Comparison of ENCODE assay signal across 20 cellular contexts in the genomic region with DNA sequence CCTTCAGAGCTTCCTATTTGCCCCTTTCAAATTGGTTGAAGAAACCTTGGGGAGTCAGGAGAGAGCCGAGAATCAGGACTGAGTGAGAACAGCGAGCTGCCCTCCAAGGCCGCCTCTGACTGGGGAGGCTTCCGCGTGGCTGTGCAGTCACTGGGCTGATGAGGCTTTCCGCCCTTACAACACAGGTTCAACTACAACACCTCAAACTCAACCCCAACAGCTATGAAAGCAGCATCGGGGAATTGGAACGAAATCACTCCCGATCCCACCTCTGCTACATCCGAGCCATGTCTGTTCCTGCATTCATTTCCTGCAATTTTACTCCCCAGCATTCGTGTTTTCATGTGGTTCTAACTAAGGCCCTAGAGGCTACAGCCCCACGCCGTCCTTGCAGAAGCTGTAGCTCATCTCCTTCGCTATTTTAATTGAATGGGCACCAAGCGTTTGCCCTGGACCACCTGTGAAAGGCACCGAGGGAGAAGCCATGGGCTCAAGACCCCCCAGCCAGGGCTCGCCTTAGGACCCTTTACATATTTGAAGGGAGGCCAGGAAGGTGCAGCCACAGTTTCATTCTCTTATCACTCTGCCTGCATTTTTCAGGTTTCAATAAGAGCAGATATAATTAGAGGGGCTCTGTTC. TPM values are rescaled to one million over a fixed set of nuclear protein-coding genes. Genes with fewer than 3 reads are reported as not detected.
A peak's percentile ranks its signal among the peaks of the same experiment; 100 is the strongest.
DNase-seq lines count a peak whose midpoint lies in the region; ATAC-seq and TF ChIP-seq lines count a peak whose summit lies in the region.
"Had no signal": no experiment of that assay in that cellular context is flagged by ENCODE, and none has a peak within 500 bp of the region (broad histone marks: within the 10 kb centered on the region; RNA-seq: fewer than 3 reads in every experiment).

No MANE protein-coding gene starts in this region.

- H3K9me3 ChIP-seq in OCI-LY1 (ENCODE audit: low read length), result no peaks in the 10 kb centered on the region
- H3K9me3 ChIP-seq: Caco-2, gastroesophageal sphincter, right lobe of liver, thyroid gland had no signal

- H2AFZ ChIP-seq in OCI-LY1 (ENCODE audit: low read length), result no peak overlapping the region

- H3K4me2 ChIP-seq in OCI-LY1 (ENCODE audit: low read length), result no peak overlapping the region

- H3K36me3 ChIP-seq in OCI-LY1 (ENCODE audit: insufficient read depth, low read length), result no peaks in the 10 kb centered on the region
- H3K36me3 ChIP-seq: gastroesophageal sphincter, right lobe of liver, thyroid gland had no signal

- H4K20me1 ChIP-seq in OCI-LY1 (ENCODE audit: insufficient read depth, low read length), result no peaks in the 10 kb centered on the region

- H3K36me3 Mint-ChIP-seq in chondrocyte (ENCODE audit: low read depth), result no peaks in the 10 kb centered on the region

- H3K4me3 Mint-ChIP-seq in chondrocyte (ENCODE audit: unreplicated experiment), result no peak overlapping the region
- H3K4me3 Mint-ChIP-seq: HFFc6 had no signal

- H3K9me2 ChIP-seq in OCI-LY1 (ENCODE audit: low read depth, low read length), result no peaks in the 10 kb centered on the region

- H3K27ac Mint-ChIP-seq in chondrocyte (ENCODE audit: unreplicated experiment), result no peak overlapping the region
- H3K27ac Mint-ChIP-seq: HFFc6 had no signal

- no peak overlapping the region for H3K4me3 ChIP-seq in OCI-LY1 (ENCODE audit: low read depth, low read length, poor library complexity, severe bottlenecking)
- H3K4me3 ChIP-seq: gastroesophageal sphincter, right lobe of liver, thyroid gland had no signal

- peaks cover 5% of the 10 kb centered on the region for H3K27me3 Mint-ChIP-seq in chondrocyte (ENCODE audit: low read depth)

- DNase-seq in activated CD4-positive, CD25-positive, alpha-beta regulatory T cell treated with anti-CD3 and anti-CD28 coated beads, Interleukin-2, amount 50 U/mL, for 72 hours, result peak; percentile 29
- DNase-seq in chondrocyte (ENCODE audit: low spot score) (peak; percentile 51), GM03348 (ENCODE audit: low spot score) (no peak), superior temporal gyrus (ENCODE audit: extremely low spot score) (no peak)
- DNase-seq in stimulated activated CD8-positive, alpha-beta memory T cell treated with anti-CD3 and anti-CD28 coated beads, Interleukin-4, amount 100 ng/mL, for 48 hours, result peak; percentile 26
- DNase-seq: amygdala, GDM1, HFFc6, mammary epithelial cell, MM.1S, NCI-H1930, NCI-H526 treated with DMSO at 0.1 percent for 48 hours, thyroid gland had no signal

- no peaks in the 10 kb centered on the region for H3K9me3 Mint-ChIP-seq in chondrocyte (ENCODE audit: low read depth)
- H3K9me3 Mint-ChIP-seq: HFFc6 had no signal

- H3K27me3 ChIP-seq in OCI-LY1 (ENCODE audit: insufficient read depth, low read length), result peaks cover 6% of the 10 kb centered on the region; the same call in 1 of the 2 replicates
- H3K27me3 ChIP-seq: gastroesophageal sphincter, right lobe of liver, thyroid gland had no signal

- TF ChIP-seq CTCF in OCI-LY1 (IDR thresholded peaks at IDR 0.05; ENCODE audit: low read length), result no peak
- no peak for TF ChIP-seq CTCF in chondrocyte (IDR thresholded peaks at IDR 0.05)

- H3F3A ChIP-seq in OCI-LY1 (ENCODE audit: insufficient read depth, low read length), result no peaks in the 10 kb centered on the region

- ATAC-seq in activated CD4-positive, CD25-positive, alpha-beta regulatory T cell treated with anti-CD3 and anti-CD28 coated beads, Interleukin-2, amount 50 U/mL, for 24 hours, result no peak
- ATAC-seq in HG02642 (IDR thresholded peaks at IDR 0.05; ENCODE audit: poor library complexity, unreplicated experiment), result no peak
- ATAC-seq: gastroesophageal sphincter, right lobe of liver had no signal

- peaks cover 68% of the 10 kb centered on the region for H3K4me1 ChIP-seq in OCI-LY1 (ENCODE audit: insufficient read depth, low read length, severe bottlenecking)
- H3K4me1 ChIP-seq: Caco-2, right lobe of liver had no signal

- no peaks in the 10 kb centered on the region for H3K4me1 Mint-ChIP-seq in chondrocyte (ENCODE audit: low read depth)

- peak overlapping the region; percentile 58 for H3K27ac ChIP-seq in OCI-LY1 (ENCODE audit: low read depth, low read length, poor library complexity, severe bottlenecking)
- H3K27ac ChIP-seq: right lobe of liver, thyroid gland, VCaP had no signal

- H3K79me2 ChIP-seq in OCI-LY1 (ENCODE audit: insufficient read depth, low read length), result no peaks in the 10 kb centered on the region

- no peak overlapping the region for H3K9ac ChIP-seq in OCI-LY1 (ENCODE audit: low read length)

RNA-seq across cellular contexts. Expression of gene RASA3, which starts 12.3 kb away (rescaled TPM):
- total RNA-seq in chondrocyte, result 29.9 to 40.0 TPM (median 31.2 TPM) in 3 replicates

RNA-seq across cellular contexts. Expression of gene CFAP97D2, which starts 34.3 kb away (rescaled TPM):
- not detected in 3 replicates for total RNA-seq in chondrocyte
- total RNA-seq: Caco-2, gastroesophageal sphincter, HFFc6, mammary epithelial cell, right lobe of liver, thyroid gland had no signal

Comparison
In these comparisons a context has a peak if more than half of its experiments do, and no peak if none do; other contexts are left out.
1. DNase-seq: peak in activated CD4-positive, CD25-positive, alpha-beta regulatory T cell treated with anti-CD3 and anti-CD28 coated beads, Interleukin-2, amount 50 U/mL, for 72 hours (single experiment), chondrocyte (single experiment) and stimulated activated CD8-positive, alpha-beta memory T cell treated with anti-CD3 and anti-CD28 coated beads, Interleukin-4, amount 100 ng/mL, for 48 hours (single experiment); none in GM03348 (single experiment) and superior temporal gyrus (single experiment).